In genomic region chr19:42275103-42275502, GRCh38 we compare ENCODE assay signal across 12 cellular contexts. TPM values are rescaled to one million over a fixed set of nuclear protein-coding genes. Genes with fewer than 3 reads are reported as not detected.
DNase-seq lines count a peak whose midpoint lies in the region; ATAC-seq and TF ChIP-seq lines count a peak whose summit lies in the region.
"Had no signal": no experiment of that assay in that cellular context is flagged by ENCODE, and none has a peak within 500 bp of the region (broad histone marks: within the 10 kb centered on the region; RNA-seq: fewer than 3 reads in every experiment).

No MANE protein-coding gene starts in this region.

- no peak overlapping the region for H2AK5ac ChIP-seq in mesenchymal stem cell (ENCODE audit: low read length, severe bottlenecking)

- H3K18ac ChIP-seq in mesenchymal stem cell (ENCODE audit: low read depth in 1 of 2, low read length in 2 of 2), result no peak overlapping the region

- H3K9me3 ChIP-seq in CD8-positive, alpha-beta memory T cell (ENCODE audit: low read length), result no peaks in the 10 kb centered on the region
- H3K9me3 ChIP-seq in RWPE2 (ENCODE audit: severe bottlenecking) (no peaks in the 10 kb centered on the region), mesenchymal stem cell (ENCODE audit: control insufficient read depth, low read length) (no peaks in the 10 kb centered on the region)
- H3K9me3 ChIP-seq: SJSA1 had no signal

- no peak overlapping the region for H4K91ac ChIP-seq in mesenchymal stem cell (ENCODE audit: low read length)

- no peak for TF ChIP-seq CTCF in RWPE2 (IDR thresholded peaks at IDR 0.05; ENCODE audit: poor library complexity, severe bottlenecking)

- no peak overlapping the region for H2BK5ac ChIP-seq in mesenchymal stem cell (ENCODE audit: low read depth, low read length, poor library complexity, severe bottlenecking)

- ATAC-seq in RWPE2 (ENCODE audit: low read depth), result no peak
- no peak for ATAC-seq in GM19452 (IDR thresholded peaks at IDR 0.05; ENCODE audit: unreplicated experiment)
- no peak for ATAC-seq in GM19035 (IDR thresholded peaks at IDR 0.05; ENCODE audit: unreplicated experiment)

- H3K27me3 ChIP-seq in CD8-positive, alpha-beta memory T cell (ENCODE audit: insufficient read depth, low read length, poor library complexity, severe bottlenecking), result no peaks in the 10 kb centered on the region
- no peaks in the 10 kb centered on the region for H3K27me3 ChIP-seq in RWPE2 (ENCODE audit: insufficient read depth, poor library complexity, severe bottlenecking)
- H3K27me3 ChIP-seq in mesenchymal stem cell (ENCODE audit: control insufficient read depth in 1 of 2, insufficient read depth in 1 of 2, low read length in 2 of 2), result no peaks in the 10 kb centered on the region
- H3K27me3 ChIP-seq: brain microvascular endothelial cell, SJSA1 had no signal

- H3K4ac ChIP-seq in mesenchymal stem cell (ENCODE audit: low read depth in 1 of 2, low read length in 2 of 2), result no peak overlapping the region

- POLR2A ChIA-PET in CD8-positive, alpha-beta memory T cell (lab: Charles Lee), result no interaction called here

- H3K23ac ChIP-seq in mesenchymal stem cell (ENCODE audit: low read length in 2 of 2), result no peak overlapping the region

- peak overlapping the region in 1 of 2 experiments; percentile 28 for H2BK12ac ChIP-seq in mesenchymal stem cell (ENCODE audit: low read length in 2 of 2)

- H2BK120ac ChIP-seq in mesenchymal stem cell (ENCODE audit: low read depth, low read length), result no peak overlapping the region

- peak overlapping the region in 5 of 8 donors; percentile 4 to 76 (median 30) for H3K27ac Mint-ChIP-seq in CD8-positive, alpha-beta memory T cell

- peaks cover 46% of the 10 kb centered on the region for H3K4me1 ChIP-seq in CD8-positive, alpha-beta memory T cell (ENCODE audit: insufficient read depth, low read length)
- H3K4me1 ChIP-seq in RWPE2 (ENCODE audit: insufficient read depth, poor library complexity, severe bottlenecking) (peaks cover 36% of the 10 kb centered on the region), mesenchymal stem cell (ENCODE audit: control insufficient read depth, insufficient read depth, low read depth, low read length) (peaks cover 77% of the 10 kb centered on the region)

- peak overlapping the region; percentile 53 for H3K9ac ChIP-seq in mesenchymal stem cell (ENCODE audit: low read length)

- no peak overlapping the region for H2AFZ ChIP-seq in mesenchymal stem cell (ENCODE audit: low read depth, low read length)

- WGBS in mesenchymal stem cell, result 92% methylated on average over 7 of the region's 7 CpGs

- peaks cover 0 to 6% of the 10 kb centered on the region in 2 donors for H3K27me3 Mint-ChIP-seq in CD8-positive, alpha-beta memory T cell

- CTCF ChIA-PET in CD8-positive, alpha-beta memory T cell (lab: Charles Lee), result interaction anchor here (0.6 to 0.7 kb wide), 2 partner anchors 142 to 166 kb away, joined by 3 read pairs; partner anchors contain the start of gene POU2F2

- peaks cover 42 to 64% (median 48%) of the 10 kb centered on the region in 3 donors for H3K4me1 Mint-ChIP-seq in CD8-positive, alpha-beta memory T cell

- peaks cover 2% of the 10 kb centered on the region for H3K79me1 ChIP-seq in mesenchymal stem cell (replicated peaks; ENCODE audit: low read length, poor library complexity, severe bottlenecking)

- H4K8ac ChIP-seq in mesenchymal stem cell (ENCODE audit: low read length), result no peak overlapping the region

- peak overlapping the region in 2 of 7 donors; percentile 3 to 7 for H3K4me3 Mint-ChIP-seq in CD8-positive, alpha-beta memory T cell

- no peak overlapping the region for H3K27ac ChIP-seq in CD8-positive, alpha-beta memory T cell (ENCODE audit: low read depth, low read length)
- H3K27ac ChIP-seq in RWPE2 (ENCODE audit: poor library complexity, severe bottlenecking) (peak overlapping the region; percentile 97), mesenchymal stem cell (ENCODE audit: low read length, poor library complexity, severe bottlenecking) (no peak overlapping the region)
- H3K27ac ChIP-seq: brain microvascular endothelial cell, SJSA1 had no signal

- no peak overlapping the region for H3K4me2 ChIP-seq in mesenchymal stem cell (ENCODE audit: low read length, poor library complexity, severe bottlenecking)

- H3K36me3 ChIP-seq in CD8-positive, alpha-beta memory T cell (ENCODE audit: insufficient read depth, low read length), result peaks cover 6% of the 10 kb centered on the region
- H3K36me3 ChIP-seq in RWPE2 (ENCODE audit: low read depth) (peaks cover 33% of the 10 kb centered on the region), mesenchymal stem cell (ENCODE audit: control insufficient read depth in 1 of 2, insufficient read depth in 2 of 2, low read depth in 1 of 2, low read length in 2 of 2) (peaks cover 55 to 61% of the 10 kb centered on the region in 2 experiments)

- no peak overlapping the region for H2BK15ac ChIP-seq in mesenchymal stem cell (ENCODE audit: low read depth, poor library complexity, severe bottlenecking)

- peaks cover 4 to 36% (median 6%) of the 10 kb centered on the region in 3 donors for H3K36me3 Mint-ChIP-seq in CD8-positive, alpha-beta memory T cell

- H3K9me3 Mint-ChIP-seq in CD8-positive, alpha-beta memory T cell, result no peaks in the 10 kb centered on the region

- no peak overlapping the region for H3K4me3 ChIP-seq in CD8-positive, alpha-beta memory T cell (ENCODE audit: low read length)
- no peak overlapping the region for H3K4me3 ChIP-seq in RWPE2 (ENCODE audit: severe bottlenecking)
- no peak overlapping the region for H3K4me3 ChIP-seq in mesenchymal stem cell (ENCODE audit: insufficient read depth in 1 of 2, low read depth in 1 of 2, low read length in 2 of 2)
- H3K4me3 ChIP-seq: SJSA1 had no signal

- no peak for DNase-seq in CD8-positive, alpha-beta memory T cell
- no peak for DNase-seq in RWPE2 (ENCODE audit: low spot score)
- DNase-seq in mesenchymal stem cell, result no peak
- no peak for DNase-seq in stimulated activated CD4-positive, alpha-beta T cell treated with anti-CD3 and anti-CD28 coated beads, Interleukin-12 subunit alpha, Interleukin-12 subunit beta, amount 100 ng/mL, for 4 hours
- DNase-seq: brain microvascular endothelial cell, kidney glomerular epithelial cell, NCI-H1092, NCI-H510A treated with DMSO at 0.1 percent for 48 hours had no signal

- H3K14ac ChIP-seq in mesenchymal stem cell (ENCODE audit: low read length in 2 of 2), result no peak overlapping the region

RNA-seq across cellular contexts. Expression of gene CIC, which starts 6.1 kb away (rescaled TPM):
- total RNA-seq in CD8-positive, alpha-beta memory T cell, result 10 to 100 TPM; 53.9 to 60.4 TPM
- 2.7 TPM for polyA plus RNA-seq in CD8-positive, alpha-beta memory T cell
- 55.2 TPM for polyA plus RNA-seq in mesenchymal stem cell (2013, experiment 1 of 2)
- polyA plus RNA-seq in mesenchymal stem cell (2013, experiment 2 of 2), result 52.0 TPM

RNA-seq across cellular contexts. Expression of gene ERF, which starts 20.2 kb away (rescaled TPM):
- total RNA-seq in CD8-positive, alpha-beta memory T cell, result 10 to 100 TPM; 58.7 to 64.7 TPM
- polyA plus RNA-seq in CD8-positive, alpha-beta memory T cell, result 5.1 TPM
- 57.9 TPM for polyA plus RNA-seq in mesenchymal stem cell (2013, experiment 1 of 2)
- 59.6 TPM for polyA plus RNA-seq in mesenchymal stem cell (2013, experiment 2 of 2)

RNA-seq across cellular contexts. Expression of gene PRR19, which starts 26.8 kb away (rescaled TPM):
- total RNA-seq in CD8-positive, alpha-beta memory T cell, result 1 to 10 TPM in 1 of 2 experiments, under 1 TPM in 1; 0.73 to 1.0 TPM
- 0.64 TPM for polyA plus RNA-seq in CD8-positive, alpha-beta memory T cell
- polyA plus RNA-seq in mesenchymal stem cell (2013, experiment 1 of 2), result 2.2 TPM
- polyA plus RNA-seq in mesenchymal stem cell (2013, experiment 2 of 2), result 2.4 TPM
- total RNA-seq: urinary bladder had no signal

RNA-seq across cellular contexts. Expression of gene PAFAH1B3, which starts 27.3 kb away (rescaled TPM):
- 10 to 100 TPM; 48.1 to 48.9 TPM for total RNA-seq in CD8-positive, alpha-beta memory T cell
- polyA plus RNA-seq in CD8-positive, alpha-beta memory T cell, result 36.9 TPM
- polyA plus RNA-seq in mesenchymal stem cell (2013, experiment 1 of 2), result 50.5 TPM
- 52.5 TPM for polyA plus RNA-seq in mesenchymal stem cell (2013, experiment 2 of 2)

RNA-seq across cellular contexts. Expression of gene GSK3A, which starts 32.7 kb away (rescaled TPM):
- total RNA-seq in CD8-positive, alpha-beta memory T cell, result 10 to 100 TPM; 52.9 to 53.5 TPM
- 23.8 TPM for polyA plus RNA-seq in CD8-positive, alpha-beta memory T cell
- 60.9 TPM for polyA plus RNA-seq in mesenchymal stem cell (2013, experiment 1 of 2)
- 57.5 TPM for polyA plus RNA-seq in mesenchymal stem cell (2013, experiment 2 of 2)
